In genomic region chr3:139491966-139492365, GRCh38 we compare ENCODE assay signal across 23 cellular contexts. TPM values are rescaled to one million over a fixed set of nuclear protein-coding genes. Genes with fewer than 3 reads are reported as not detected.
A peak's percentile ranks its signal among the peaks of the same experiment; 100 is the strongest.
DNase-seq lines count a peak whose midpoint lies in the region; ATAC-seq, FAIRE-seq and TF ChIP-seq lines count a peak whose summit lies in the region.
"Had no signal": no experiment of that assay in that cellular context is flagged by ENCODE, and none has a peak within 500 bp of the region (broad histone marks: within the 10 kb centered on the region; RNA-seq: fewer than 3 reads in every experiment).

No MANE protein-coding gene starts in this region.

- intact Hi-C loops in Caco-2 (cut with micrococcal nuclease; ENCODE audit: unreplicated experiment) = no loop called here

- H4K20me1 ChIP-seq in H9 (ENCODE audit: control insufficient read depth, insufficient read depth, insufficient read length) (no peaks in the 10 kb centered on the region), hepatocyte (ENCODE audit: insufficient read depth, poor library complexity, severe bottlenecking) (no peaks in the 10 kb centered on the region)

- peak overlapping the region; percentile 79 for H3K18ac ChIP-seq in H9 (ENCODE audit: insufficient read length, low read depth, low read length)

- H3K27ac Mint-ChIP-seq in H9 (peak overlapping the region in 2 of 3 experiments; percentile 11 to 79; a peak in 1 of 7 replicates), Caco-2 (ENCODE audit: unreplicated experiment) (no peak overlapping the region)
- H3K27ac Mint-ChIP-seq: activated CD8-positive, alpha-beta memory T cell treated with anti-CD3 and anti-CD28 coated beads, Interleukin-2, amount 10 ng/mL, durations not matched to agents 7 days and 5 days; memory B cell; natural killer cell treated with Interleukin-12 subunit alpha and Interleukin-12 subunit beta and Interleukin-15 and Interleukin-18, amount 100 ng/mL, for 72 hours; stimulated activated memory B cell treated with anti-CD40 and anti-IgM and Interleukin-4, amounts not matched to agents 10 μg/mL and 1 μg/mL and 100 μg/mL, for 72 hours had no signal

- H2BK120ac ChIP-seq in H9 (ENCODE audit: low read depth, low read length, poor library complexity, severe bottlenecking) = no peak overlapping the region

- no peak overlapping the region for H3K23ac ChIP-seq in H9 (ENCODE audit: insufficient read length, low read depth, low read length)

- H3T11ph ChIP-seq in H9 (ENCODE audit: low read length) = no peak overlapping the region

- H3K4me3 Mint-ChIP-seq in H9 (no peak overlapping the region; a peak in 1 of 5 replicates), Caco-2 (ENCODE audit: unreplicated experiment) (no peak overlapping the region)
- H3K4me3 Mint-ChIP-seq: activated CD8-positive, alpha-beta memory T cell treated with anti-CD3 and anti-CD28 coated beads, Interleukin-2, amount 10 ng/mL, durations not matched to agents 7 days and 5 days; memory B cell; natural killer cell treated with Interleukin-12 subunit alpha and Interleukin-12 subunit beta and Interleukin-15 and Interleukin-18, amount 100 ng/mL, for 72 hours; stimulated activated memory B cell treated with anti-CD40 and anti-IgM and Interleukin-4, amounts not matched to agents 10 μg/mL and 1 μg/mL and 100 μg/mL, for 72 hours had no signal

- BruUV-seq in Caco-2 (replicated peaks; lab: Mats Ljungman, UMichigan) = no TSS peak

- no peaks in the 10 kb centered on the region for H3K23me2 ChIP-seq in H9 (ENCODE audit: insufficient read length, low read depth, low read length, poor library complexity, severe bottlenecking)

- no peak overlapping the region for H2BK12ac ChIP-seq in H9 (ENCODE audit: insufficient read length, low read depth, low read length)

- H3K4me1 Mint-ChIP-seq in H9 = peaks cover 17 to 20% of the 10 kb centered on the region in 2 experiments
- peaks cover 9% of the 10 kb centered on the region for H3K4me1 Mint-ChIP-seq in Caco-2 (ENCODE audit: low read depth, unreplicated experiment)
- H3K4me1 Mint-ChIP-seq: activated CD8-positive, alpha-beta memory T cell treated with anti-CD3 and anti-CD28 coated beads, Interleukin-2, amount 10 ng/mL, durations not matched to agents 7 days and 5 days; memory B cell; stimulated activated memory B cell treated with anti-CD40 and anti-IgM and Interleukin-4, amounts not matched to agents 10 μg/mL and 1 μg/mL and 100 μg/mL, for 72 hours had no signal

- no peak for TF ChIP-seq POLR2A in H54 (IDR thresholded peaks at IDR 0.05; ENCODE audit: low read depth, low read length)

- H4K5ac ChIP-seq in H9 (ENCODE audit: insufficient read length, low read depth, low read length) = no peak overlapping the region

- H3K4me1 ChIP-seq in H9 (ENCODE audit: insufficient read depth, low read length) = peaks cover 11% of the 10 kb centered on the region; the same call in 1 of the 2 replicates
- no peaks in the 10 kb centered on the region for H3K4me1 ChIP-seq in hepatocyte (ENCODE audit: insufficient read depth)
- 0 out of 2 replicates have a peak, but pooled peaks cover 13% of the 10 kb centered on the region for H3K4me1 ChIP-seq in Caco-2
- H3K4me1 ChIP-seq: gastrocnemius medialis, spleen, thyroid gland had no signal

- ATAC-seq in HG03025 (IDR thresholded peaks at IDR 0.05; ENCODE audit: low FRiP score, unreplicated experiment) = no peak
- ATAC-seq: activated CD8-positive, alpha-beta memory T cell treated with anti-CD3 and anti-CD28 coated beads, Interleukin-2, amount 10 ng/mL, durations not matched to agents 7 days and 5 days; gastrocnemius medialis; natural killer cell treated with Interleukin-12 subunit alpha and Interleukin-12 subunit beta and Interleukin-15 and Interleukin-18, amount 100 ng/mL, for 72 hours; stimulated activated memory B cell treated with anti-CD40 and anti-IgM and Interleukin-4, amounts not matched to agents 10 μg/mL and 1 μg/mL and 100 μg/mL, for 72 hours had no signal

- no peaks in the 10 kb centered on the region for H3K9me2 ChIP-seq in hepatocyte (replicated peaks; ENCODE audit: insufficient read depth)

- no peak overlapping the region; the same call in 1 of the 2 replicates for H3K4ac ChIP-seq in H9 (ENCODE audit: low read depth, low read length)

- H2BK20ac ChIP-seq in H9 (ENCODE audit: low read depth, low read length, poor library complexity, severe bottlenecking) = no peak overlapping the region

- H3K79me2 ChIP-seq in H9 (ENCODE audit: insufficient read depth, low read length) (no peaks in the 10 kb centered on the region), hepatocyte (no peaks in the 10 kb centered on the region)

- no peak overlapping the region for H3K4me3 ChIP-seq in fibroblast of the aortic adventitia (ENCODE audit: low read depth, low read length)
- no peak overlapping the region for H3K4me3 ChIP-seq in hepatocyte
- H3K4me3 ChIP-seq in Caco-2 (ENCODE audit: low read depth, low read length) = no peak overlapping the region
- H3K4me3 ChIP-seq: gastrocnemius medialis, spleen, thyroid gland had no signal

- peaks cover 24 to 35% (median 24%) of the 10 kb centered on the region in 3 experiments for H3K36me3 Mint-ChIP-seq in H9 (ENCODE audit: insufficient read depth in 1 of 3, low read depth in 3 of 3)
- H3K36me3 Mint-ChIP-seq in Caco-2 (ENCODE audit: insufficient read depth, unreplicated experiment) = no peaks in the 10 kb centered on the region
- H3K36me3 Mint-ChIP-seq: activated CD8-positive, alpha-beta memory T cell treated with anti-CD3 and anti-CD28 coated beads, Interleukin-2, amount 10 ng/mL, durations not matched to agents 7 days and 5 days had no signal

- POLR2A ChIA-PET in Caco-2 (lab: Charles Lee) = no interaction called here

- no peak overlapping the region for H3K9ac ChIP-seq in H9 (ENCODE audit: extremely low read depth, insufficient read length, low read length)

- no peak overlapping the region; the same call in 1 of the 2 replicates for H3K14ac ChIP-seq in H9 (ENCODE audit: insufficient read depth, low read length)

- 0 out of 3 replicates have a peak, but pooled peaks have one; percentile 11 for TF ChIP-seq CTCF in H9 (conservative IDR thresholded peaks at IDR 0.05)
- no peak for TF ChIP-seq CTCF in fibroblast of the aortic adventitia (IDR thresholded peaks at IDR 0.05; ENCODE audit: insufficient read depth, low read length)
- TF ChIP-seq CTCF in hepatocyte (IDR thresholded peaks at IDR 0.05; ENCODE audit: poor library complexity) = no peak
- TF ChIP-seq CTCF in Caco-2 (IDR thresholded peaks at IDR 0.05; ENCODE audit: insufficient read depth in 1 of 2, low read depth in 1 of 2, low read length in 1 of 2, severe bottlenecking in 1 of 2, unreplicated experiment in 1 of 2) = no peak

- no peak overlapping the region for H4K8ac ChIP-seq in H9 (replicated peaks; ENCODE audit: insufficient read length, low read depth, low read length)

- H3K27ac ChIP-seq in H9 (ENCODE audit: insufficient read length, low read depth, low read length) (no peak overlapping the region), hepatocyte (no peak overlapping the region)
- H3K27ac ChIP-seq: gastrocnemius medialis, HL-60, spleen, thyroid gland had no signal

- H3K9me3 ChIP-seq in H9 (ENCODE audit: control insufficient read depth, low read depth, low read length) = no peaks in the 10 kb centered on the region
- H3K9me3 ChIP-seq in hepatocyte (ENCODE audit: low read depth) = no peaks in the 10 kb centered on the region
- peaks cover 7% of the 10 kb centered on the region for H3K9me3 ChIP-seq in Caco-2
- H3K9me3 ChIP-seq: gastrocnemius medialis, thyroid gland had no signal

- no peak overlapping the region for H2AFZ ChIP-seq in H9 (ENCODE audit: low read length)
- H2AFZ ChIP-seq in hepatocyte = no peak overlapping the region

- H3K36me3 ChIP-seq in hepatocyte (replicated peaks; ENCODE audit: insufficient read depth, low read depth) = no peaks in the 10 kb centered on the region
- no peaks in the 10 kb centered on the region for H3K36me3 ChIP-seq in Caco-2 (ENCODE audit: control insufficient read depth, insufficient read depth, low read length)
- H3K36me3 ChIP-seq: gastrocnemius medialis, thyroid gland had no signal

- H2BK5ac ChIP-seq in H9 (ENCODE audit: insufficient read length, low read length) = no peak overlapping the region

- H3K79me1 ChIP-seq in H9 (ENCODE audit: insufficient read depth, low read depth, low read length, poor library complexity, severe bottlenecking) = no peaks in the 10 kb centered on the region

- no peak for FAIRE-seq in H54 (lab: Jason Lieb, UNC)
- FAIRE-seq: endothelial cell of umbilical vein, islet of Langerhans had no signal

- H3K27me3 Mint-ChIP-seq in H9 (ENCODE audit: low read depth) (0 out of 2 replicates have a peak, but pooled peaks cover 1% of the 10 kb centered on the region), Caco-2 (ENCODE audit: insufficient read depth, unreplicated experiment) (no peaks in the 10 kb centered on the region)

- no CpG with 5 or more reads among the region's 1 CpG for WGBS in H9 (ENCODE audit: extremely low coverage, insufficient read length, low lambda C conversion rate)
- 44% methylated on average over 1 of the region's 1 CpG for WGBS in hepatocyte (ENCODE audit: low lambda C conversion rate, missing lambda C conversion rate)

- H3K27me3 ChIP-seq in H9 (ENCODE audit: insufficient read depth, low read length) (no peaks in the 10 kb centered on the region), hepatocyte (no peaks in the 10 kb centered on the region), Caco-2 (replicated peaks; ENCODE audit: control insufficient read depth, insufficient read depth, low read length) (no peaks in the 10 kb centered on the region)
- H3K27me3 ChIP-seq: gastrocnemius medialis, spleen, thyroid gland had no signal

- no peak overlapping the region for H2AK5ac ChIP-seq in H9 (ENCODE audit: insufficient read length, low read length)

- H4K91ac ChIP-seq in H9 (ENCODE audit: insufficient read length, low read depth, low read length) = no peak overlapping the region

- no peak overlapping the region for H3K4me2 ChIP-seq in H9 (ENCODE audit: insufficient read depth, insufficient read length, low read length)
- no peak overlapping the region for H3K4me2 ChIP-seq in hepatocyte

- H3K56ac ChIP-seq in H9 (ENCODE audit: insufficient read length, low read depth, low read length) = no peak overlapping the region

- CTCF ChIA-PET in Caco-2 (lab: Charles Lee) = interaction anchor here (1.0 kb wide), 1 partner anchor 64 kb away, joined by 3 read pairs; no protein-coding TSS in a partner anchor

- DNase-seq in COLO668 (lab: John Stamatoyannopoulos, UW; ENCODE audit: unreplicated experiment) (peak; percentile 36), H9 (peak; percentile 83), NCI-H510A (lab: John Stamatoyannopoulos, UW) (peak; percentile 61), fibroblast of the aortic adventitia (ENCODE audit: low read depth) (peak; percentile 2), hepatocyte (ENCODE audit: low spot score) (no peak), Caco-2 (no peak), H54 (ENCODE audit: insufficient read length, low spot score) (no peak)
- DNase-seq: activated CD8-positive, alpha-beta memory T cell treated with anti-CD3 and anti-CD28 coated beads, Interleukin-2, amount 10 ng/mL, durations not matched to agents 7 days and 5 days; activated effector memory CD4-positive, alpha-beta T cell treated with anti-CD3 and anti-CD28 coated beads, Interleukin-2, amount 50 U/mL, for 16 hours; anterior cingulate cortex; gastrocnemius medialis; KBM-7; spleen; T-helper 2 cell had no signal

- H2BK15ac ChIP-seq in H9 (ENCODE audit: low read depth, low read length) = no peak overlapping the region

- H3K9me3 Mint-ChIP-seq in H9 (peaks cover 31 to 36% of the 10 kb centered on the region in 2 experiments), Caco-2 (ENCODE audit: unreplicated experiment) (peaks cover 34% of the 10 kb centered on the region)

RNA-seq across cellular contexts. Expression of gene RBP2, which starts 15.7 kb away (rescaled TPM):
- not detected in 2 replicates for total RNA-seq in H9 (2021)
- total RNA-seq in fibroblast of the aortic adventitia (ENCODE audit: low replicate concordance) = not detected in 2 replicates
- 285 and 295 TPM in 2 replicates for total RNA-seq in hepatocyte
- 80.9 and 123 TPM in 2 replicates for polyA plus RNA-seq in hepatocyte
- total RNA-seq in Caco-2 (2022) = 26.9 and 28.0 TPM in 2 replicates
- total RNA-seq: activated CD8-positive, alpha-beta memory T cell treated with anti-CD3 and anti-CD28 coated beads, Interleukin-2, amount 10 ng/mL, durations not matched to agents 7 days and 5 days; Calu3; endothelial cell of umbilical vein; gastrocnemius medialis; natural killer cell treated with Interleukin-12 subunit alpha and Interleukin-12 subunit beta and Interleukin-15 and Interleukin-18, amount 100 ng/mL, for 72 hours; spleen; thyroid gland had no signal
- polyA plus RNA-seq: endothelial cell of umbilical vein had no signal

RNA-seq across cellular contexts. Expression of gene RBP1, which starts 47.6 kb away (rescaled TPM):
- total RNA-seq in H9 (2021) = 39.1 and 42.6 TPM in 2 replicates
- total RNA-seq in fibroblast of the aortic adventitia (ENCODE audit: low replicate concordance) = 31.2 and 49.1 TPM in 2 replicates
- total RNA-seq in hepatocyte = 35.1 and 42.0 TPM in 2 replicates
- 151 and 179 TPM in 2 replicates for polyA plus RNA-seq in hepatocyte
- total RNA-seq in Caco-2 (2022) = 6.1 and 6.4 TPM in 2 replicates
- total RNA-seq: activated CD8-positive, alpha-beta memory T cell treated with anti-CD3 and anti-CD28 coated beads, Interleukin-2, amount 10 ng/mL, durations not matched to agents 7 days and 5 days; natural killer cell treated with Interleukin-12 subunit alpha and Interleukin-12 subunit beta and Interleukin-15 and Interleukin-18, amount 100 ng/mL, for 72 hours had no signal

Comparison
In these comparisons a context has a peak if more than half of its experiments do, and no peak if none do; other contexts are left out.
1. DNase-seq: peak in COLO668 (single experiment), H9 (single experiment), NCI-H510A (single experiment) and fibroblast of the aortic adventitia (single experiment); none in hepatocyte (single experiment), Caco-2 (0 of 2) and H54 (single experiment).
2. RNA of gene RBP2, which starts 15.7 kb away (total RNA-seq): 285 to 295 TPM in hepatocyte and 26.9 to 28.0 TPM in Caco-2; not detected in H9 and not detected in fibroblast of the aortic adventitia; every median in the first group is over 10 times any median in the second.